ENCODE assay signal across 8 cellular contexts in the genomic region with DNA sequence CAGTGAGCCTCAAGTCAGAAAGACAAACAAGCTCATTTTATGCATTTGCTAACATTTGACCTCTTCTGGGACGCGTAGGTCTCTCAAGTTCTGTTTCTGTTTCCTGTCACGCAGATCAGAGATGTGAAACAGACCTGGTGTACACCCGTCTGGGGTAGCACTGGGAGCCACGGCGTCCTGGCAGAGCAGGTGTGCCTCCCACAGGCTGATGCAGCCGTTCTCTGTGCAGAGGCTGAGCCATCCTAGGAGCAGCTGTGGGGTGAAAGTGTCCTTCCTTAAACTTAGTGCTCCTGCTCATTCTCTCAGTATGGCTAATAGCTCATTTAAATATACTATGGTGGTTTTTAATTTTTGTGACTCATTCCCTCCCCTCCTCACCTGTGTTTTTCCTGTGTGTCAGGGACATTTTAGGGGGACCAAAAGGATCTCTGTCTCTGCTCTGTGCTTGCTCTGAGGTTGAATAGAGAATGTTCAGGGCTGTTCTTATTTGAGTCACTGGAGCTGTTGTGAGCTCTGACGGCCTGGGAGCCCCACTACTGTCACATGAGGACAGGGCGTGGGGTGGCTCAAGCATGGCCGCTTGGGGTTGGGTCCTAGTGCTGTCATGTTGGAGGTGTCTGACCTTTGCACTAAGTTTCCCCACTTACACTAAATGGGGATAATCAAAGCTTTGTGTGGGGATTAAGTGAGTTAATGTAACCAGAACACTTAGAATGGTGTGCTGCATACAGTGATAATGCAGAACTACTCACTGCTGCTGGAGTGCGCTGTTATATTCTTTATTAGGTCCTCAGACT. TPM values are rescaled to one million over a fixed set of nuclear protein-coding genes. Genes with fewer than 3 reads are reported as not detected.
DNase-seq lines count a peak whose midpoint lies in the region; ATAC-seq, FAIRE-seq and TF ChIP-seq lines count a peak whose summit lies in the region.

No MANE protein-coding gene starts in this region.

- H2AFZ ChIP-seq in hepatocyte: no peak overlapping the region

- intact Hi-C loops in stomach (cut with DNase I; ENCODE audit: low total_unique reads): no loop called here

- TF ChIP-seq POLR2A in A549 (IDR thresholded peaks at IDR 0.05; ENCODE audit: low read length) (no peak), stomach (IDR thresholded peaks at IDR 0.05) (no peak)

- H3K79me2 ChIP-seq in hepatocyte: peaks cover 67% of the 10 kb centered on the region

- H3K36me3 ChIP-seq in hepatocyte (replicated peaks; ENCODE audit: insufficient read depth, low read depth): no peaks in the 10 kb centered on the region
- H3K36me3 ChIP-seq in stomach: peaks cover 0 to 8% (median 4%) of the 10 kb centered on the region in 4 donors

- H4K20me1 ChIP-seq in hepatocyte (ENCODE audit: insufficient read depth, poor library complexity, severe bottlenecking): peaks cover 9% of the 10 kb centered on the region

- no peak for TF ChIP-seq RAD21 in A549 (conservative IDR thresholded peaks at IDR 0.05 in 1 of 2, IDR thresholded peaks at IDR 0.05 in 1 of 2)

- CTCF ChIA-PET in A549 (lab: Yijun Ruan, JAX): interaction anchor here (1.3 to 1.6 kb wide), 3 partner anchors 30 to 120 kb away, joined by 3 to 4 read pairs (median 3); no protein-coding TSS in a partner anchor

- H3K9me3 ChIP-seq in A549: no peaks in the 10 kb centered on the region
- no peaks in the 10 kb centered on the region for H3K9me3 ChIP-seq in hepatocyte (ENCODE audit: low read depth)
- no peaks in the 10 kb centered on the region for H3K9me3 ChIP-seq in stomach

- TF ChIP-seq CTCF in A549 (IDR thresholded peaks at IDR 0.05) (no peak), hepatocyte (IDR thresholded peaks at IDR 0.05; ENCODE audit: poor library complexity) (peak; percentile 12), stomach (IDR thresholded peaks at IDR 0.05) (no peak)

- FAIRE-seq in A549 (lab: Jason Lieb, UNC): no peak

- peak overlapping the region; percentile 7 to 63; a peak in 2 of 6 replicates for H3K27ac ChIP-seq in A549
- peak overlapping the region; percentile 63 for H3K27ac ChIP-seq in hepatocyte
- H3K27ac ChIP-seq in stomach: peak overlapping the region in 3 of 5 donors; percentile 24 to 72 (median 47)

- ATAC-seq in A549 (no peak), GM19043 (IDR thresholded peaks at IDR 0.05; ENCODE audit: low read depth, unreplicated experiment) (peak; percentile 82), HG03103 (IDR thresholded peaks at IDR 0.05; ENCODE audit: low read depth, unreplicated experiment) (peak; percentile 78)

- POLR2A ChIA-PET in A549 (lab: Yijun Ruan, JAX): interaction anchor here (0.6 kb wide), 1 partner anchor 33 kb away, joined by 3 read pairs; no protein-coding TSS in a partner anchor

- H3K4me2 ChIP-seq in A549: 0 out of 3 replicates have a peak overlapping the region, but pooled peaks have one; percentile 4
- H3K4me2 ChIP-seq in hepatocyte: peak overlapping the region; percentile 4

- H3K4me1 ChIP-seq in A549 (peaks cover 79% of the 10 kb centered on the region), hepatocyte (ENCODE audit: insufficient read depth) (peaks cover 52% of the 10 kb centered on the region), stomach (peaks cover 52 to 95% (median 71%) of the 10 kb centered on the region in 4 donors)

- H3K9me2 ChIP-seq in hepatocyte (replicated peaks; ENCODE audit: insufficient read depth): no peaks in the 10 kb centered on the region

- TF ChIP-seq EP300 in A549 (IDR thresholded peaks at IDR 0.05): no peak
- peak; percentile 83 for TF ChIP-seq EP300 in stomach (IDR thresholded peaks at IDR 0.05)

- no peak overlapping the region for H3K4me3 ChIP-seq in A549
- H3K4me3 ChIP-seq in hepatocyte: no peak overlapping the region
- no peak overlapping the region for H3K4me3 ChIP-seq in stomach

- DNase-seq in A549 (ENCODE audit: low read depth in 1 of 2, low spot score in 1 of 2) (no peak), hepatocyte (ENCODE audit: low spot score) (peak; percentile 68), stomach (peak; percentile 48), foreskin melanocyte (no peak), globus pallidus (ENCODE audit: low spot score) (no peak)
- peak; percentile 46 to 65 for DNase-seq in activated CD4-positive, alpha-beta T cell treated with anti-CD3 and anti-CD28 coated beads for 4 hours

- 76% methylated on average over 11 of the region's 11 CpGs for WGBS in A549 (ENCODE audit: missing lambda C conversion rate)
- WGBS in hepatocyte (ENCODE audit: low lambda C conversion rate, missing lambda C conversion rate): 42% methylated on average over 11 of the region's 11 CpGs
- WGBS in stomach, 5 donors: 39 to 55% (median 51%) methylated on average over 11 of the region's 11 CpGs

- H3K27me3 ChIP-seq in hepatocyte (no peaks in the 10 kb centered on the region), stomach (no peaks in the 10 kb centered on the region)

TF ChIP-seq in A549, 52 proteins besides CTCF, POLR2A, EP300 and RAD21:
- TF ChIP-seq ZFP36 (IDR thresholded peaks at IDR 0.05; ENCODE audit: borderline replicate concordance, partially characterized antibody): no peak
- no peak for TF ChIP-seq HOXB13 (CRISPR knock-in tag; IDR thresholded peaks at IDR 0.05; ENCODE audit: low read depth)
- no peak for TF ChIP-seq NFE2L2 (conservative IDR thresholded peaks at IDR 0.05; ENCODE audit: low read length)
- no peak for TF ChIP-seq RARB (CRISPR knock-in tag; IDR thresholded peaks at IDR 0.05)
- no peak for TF ChIP-seq MAZ (IDR thresholded peaks at IDR 0.05; ENCODE audit: borderline replicate concordance, low read depth, low read length)
- TF ChIP-seq, protein P1, sequence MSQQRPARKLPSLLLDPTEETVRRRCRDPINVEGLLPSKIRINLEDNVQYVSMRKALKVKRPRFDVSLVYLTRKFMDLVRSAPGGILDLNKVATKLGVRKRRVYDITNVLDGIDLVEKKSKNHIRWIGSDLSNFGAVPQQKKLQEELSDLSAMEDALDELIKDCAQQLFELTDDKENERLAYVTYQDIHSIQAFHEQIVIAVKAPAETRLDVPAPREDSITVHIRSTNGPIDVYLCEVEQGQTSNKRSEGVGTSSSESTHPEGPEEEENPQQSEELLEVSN (IDR thresholded peaks at IDR 0.05; ENCODE audit: borderline replicate concordance, low read depth): no peak
- TF ChIP-seq FOSB (CRISPR knock-in tag; IDR thresholded peaks at IDR 0.05): no peak
- TF ChIP-seq EHF (CRISPR knock-in tag; IDR thresholded peaks at IDR 0.05): no peak
- TF ChIP-seq BHLHE40 (IDR thresholded peaks at IDR 0.05; ENCODE audit: low read depth, low read length): no peak
- TF ChIP-seq, protein P2, sequence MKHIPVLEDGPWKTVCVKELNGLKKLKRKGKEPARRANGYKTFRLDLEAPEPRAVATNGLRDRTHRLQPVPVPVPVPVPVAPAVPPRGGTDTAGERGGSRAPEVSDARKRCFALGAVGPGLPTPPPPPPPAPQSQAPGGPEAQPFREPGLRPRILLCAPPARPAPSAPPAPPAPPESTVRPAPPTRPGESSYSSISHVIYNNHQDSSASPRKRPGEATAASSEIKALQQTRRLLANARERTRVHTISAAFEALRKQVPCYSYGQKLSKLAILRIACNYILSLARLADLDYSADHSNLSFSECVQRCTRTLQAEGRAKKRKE (CRISPR knock-in tag; IDR thresholded peaks at IDR 0.05; ENCODE audit: low read depth): no peak
- TF ChIP-seq, protein P3, sequence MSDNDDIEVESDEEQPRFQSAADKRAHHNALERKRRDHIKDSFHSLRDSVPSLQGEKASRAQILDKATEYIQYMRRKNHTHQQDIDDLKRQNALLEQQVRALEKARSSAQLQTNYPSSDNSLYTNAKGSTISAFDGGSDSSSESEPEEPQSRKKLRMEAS (IDR thresholded peaks at IDR 0.05): no peak
- TF ChIP-seq HOXB5 (CRISPR knock-in tag; IDR thresholded peaks at IDR 0.05): no peak
TF ChIP-seq in A549: peak in this region for 0.

RNA-seq across cellular contexts. Expression of a gene that starts 43.0 kb away (rescaled TPM):
- 57.5 and 66.9 TPM in 2 replicates for polyA plus RNA-seq in A549 (2011; rRNA removed)
- polyA plus RNA-seq in A549 (2012; cell fraction: cytosol; rRNA removed): 83.3 and 105 TPM in 2 replicates
- polyA plus RNA-seq in A549 (2012; cell fraction: nucleus; rRNA removed): 194 and 199 TPM in 2 replicates
- polyA plus RNA-seq in A549 (2017; fragmentation: RNase III; extraction: RNeasy Plus Mini Kit Qiagen cat#74134 plus additional on column Dnase treatment): 111 to 115 TPM (median 114 TPM) in 3 replicates
- polyA minus RNA-seq in A549 (2011; rRNA and poly(A)+ RNA removed): 50.1 and 58.6 TPM in 2 replicates
- 77.9 and 96.7 TPM in 2 replicates for total RNA-seq in hepatocyte
- 131 and 143 TPM in 2 replicates for polyA plus RNA-seq in hepatocyte
- 100 to 1,000 TPM in 1 of 5 donors, 10 to 100 TPM in 4; 39.3 to 101 (median 49.6) TPM for total RNA-seq in stomach
- 10 to 100 TPM in 2 of 3 donors, 1 to 10 TPM in 1; 5.5 to 18.1 (median 17.8) TPM for polyA plus RNA-seq in stomach

Comparison
In these comparisons a context has a peak if more than half of its experiments do, and no peak if none do; other contexts are left out.
1. ATAC-seq: peak in GM19043 (single experiment) and HG03103 (single experiment); none in A549 (0 of 2).
2. DNase-seq: peak in activated CD4-positive, alpha-beta T cell treated with anti-CD3 and anti-CD28 coated beads for 4 hours (2 of 2), hepatocyte (single experiment) and stomach (single experiment); none in A549 (0 of 2), foreskin melanocyte (single experiment) and globus pallidus (single experiment).
3. Peak in every context shown above with its lines, with median percentiles within 50 percentile points of each other: H3K27ac ChIP-seq.